18 cellular contexts compared by ENCODE assay signal in genomic region chr4:156575430-156576073, GRCh38.
DNase-seq lines count a peak whose midpoint lies in the region; ATAC-seq, FAIRE-seq and TF ChIP-seq lines count a peak whose summit lies in the region.
"Had no signal": no experiment of that assay in that cellular context is flagged by ENCODE, and none has a peak within 500 bp of the region (broad histone marks: within the 10 kb centered on the region; RNA-seq: fewer than 3 reads in every experiment).

No MANE protein-coding gene starts in this region.

- no peaks in the 10 kb centered on the region for H3F3A ChIP-seq in neural progenitor cell (ENCODE audit: low read depth)

- POLR2A ChIA-PET in GM12878 (lab: Charles Lee) = no interaction called here

- no peaks in the 10 kb centered on the region for H3K9me3 Mint-ChIP-seq in neural progenitor cell

- ATAC-seq in GM12878 = 0 out of 3 replicates have a peak, but pooled peaks have one; percentile 27
- ATAC-seq in GM21529 (IDR thresholded peaks at IDR 0.05; ENCODE audit: unreplicated experiment) = no peak
- ATAC-seq: heart left ventricle, lower lobe of right lung had no signal

- H3K27me3 ChIP-seq in GM12878 (replicated peaks in 1 of 2; ENCODE audit: control insufficient read depth in 2 of 2, insufficient read depth in 2 of 2, low read length in 1 of 2) (no peaks in the 10 kb centered on the region), neural progenitor cell (no peaks in the 10 kb centered on the region), sigmoid colon (no peaks in the 10 kb centered on the region)
- H3K27me3 ChIP-seq: heart left ventricle, ovary had no signal

- no peak overlapping the region for H3K27ac Mint-ChIP-seq in neural progenitor cell
- H3K27ac Mint-ChIP-seq: CD4-positive, CD25-positive, alpha-beta regulatory T cell had no signal

- no peak for TF ChIP-seq EP300 in GM12878 (IDR thresholded peaks at IDR 0.05; ENCODE audit: borderline replicate concordance in 1 of 2, control insufficient read depth in 1 of 2, low read depth in 2 of 2, low read length in 2 of 2)
- no peak for TF ChIP-seq EP300 in sigmoid colon (IDR thresholded peaks at IDR 0.05)

- H3K9ac ChIP-seq in GM12878 (ENCODE audit: control insufficient read depth, insufficient read depth, low read length) (no peak overlapping the region), neural progenitor cell (no peak overlapping the region)

- H4K20me1 ChIP-seq in GM12878 (ENCODE audit: control insufficient read depth, insufficient read depth) (no peaks in the 10 kb centered on the region), neural progenitor cell (ENCODE audit: low read depth) (no peaks in the 10 kb centered on the region)

- H3K4me3 ChIP-seq in NB4 (ENCODE audit: low read depth, low read length) (no peak overlapping the region), GM12878 (no peak overlapping the region), neural progenitor cell (no peak overlapping the region), sigmoid colon (no peak overlapping the region)
- H3K4me3 ChIP-seq: heart left ventricle, lower lobe of right lung, ovary had no signal

- H3K4me3 Mint-ChIP-seq in neural progenitor cell = no peak overlapping the region

- in situ Hi-C loops in GM12878 (cut with MboI) = no loop called here

- H3K9me3 ChIP-seq in GM12878 (replicated peaks; ENCODE audit: control insufficient read depth, insufficient read depth, low read length) = no peaks in the 10 kb centered on the region
- H3K9me3 ChIP-seq in neural progenitor cell (ENCODE audit: low read depth) = no peaks in the 10 kb centered on the region
- H3K9me3 ChIP-seq in sigmoid colon = no peaks in the 10 kb centered on the region
- H3K9me3 ChIP-seq: heart left ventricle, lower lobe of right lung, ovary had no signal

- TF ChIP-seq CTCF in NB4 (IDR thresholded peaks at IDR 0.05; ENCODE audit: low read depth, low read length) (peak; percentile 42), GM12878 (IDR thresholded peaks at IDR 0.05 in 2 of 3, conservative IDR thresholded peaks at IDR 0.05 in 1 of 3; ENCODE audit: control insufficient read depth in 2 of 3, extremely low read depth in 1 of 3, insufficient read depth in 1 of 3, low read depth in 3 of 3, low read length in 3 of 3) (0 out of 6 replicates have a peak, but pooled peaks of 1 of the 3 experiments have one; percentile 4), neural progenitor cell (IDR thresholded peaks at IDR 0.05) (peak; percentile 38), sigmoid colon (IDR thresholded peaks at IDR 0.05) (no peak)

- DNase-seq in GM03348 (ENCODE audit: low spot score) = peak; percentile 11
- DNase-seq in NB4 (ENCODE audit: low read depth) = peak; percentile 51
- DNase-seq in GM12878 (ENCODE audit: low read depth, low spot score) = no peak
- DNase-seq in neural progenitor cell (ENCODE audit: low spot score) = peak; percentile 23
- DNase-seq in amygdala (lab: John Stamatoyannopoulos, UW) = no peak
- DNase-seq in NCI-H524 (lab: John Stamatoyannopoulos, UW) = no peak
- no peak for DNase-seq in sigmoid colon
- DNase-seq: CD4-positive, CD25-positive, alpha-beta regulatory T cell; effector CD4-positive, alpha-beta T cell; heart left ventricle; lower lobe of right lung; NCI-H187 treated with DMSO at 0.1 percent for 48 hours; ovary; stimulated activated CD4-positive, alpha-beta T cell treated with anti-CD3 and anti-CD28 coated beads, Interleukin-2, amount 100 ng/mL, for 48 hours; stimulated activated naive CD4-positive, alpha-beta T cell had no signal

- no peak for FAIRE-seq in GM12878 (lab: Jason Lieb, UNC)
- FAIRE-seq: H54, HTR-8/SVneo had no signal

- no peak overlapping the region for H2AFZ ChIP-seq in GM12878 (ENCODE audit: control insufficient read depth, low read depth, low read length)
- H2AFZ ChIP-seq in neural progenitor cell (replicated peaks) = peak overlapping the region; percentile 3

- no peak overlapping the region for H3K27ac ChIP-seq in GM12878 (ENCODE audit: control insufficient read depth, insufficient read depth)
- no peak overlapping the region for H3K27ac ChIP-seq in neural progenitor cell
- H3K27ac ChIP-seq in sigmoid colon = no peak overlapping the region
- H3K27ac ChIP-seq: heart left ventricle, lower lobe of right lung, ovary had no signal

- no peak for TF ChIP-seq POLR2A in NB4 (IDR thresholded peaks at IDR 0.05; ENCODE audit: extremely low read depth, insufficient read length)
- no peak for TF ChIP-seq POLR2A in GM12878 (IDR thresholded peaks at IDR 0.05; ENCODE audit: low read depth, low read length)
- TF ChIP-seq POLR2A in sigmoid colon (IDR thresholded peaks at IDR 0.05) = no peak

- H3K4me1 ChIP-seq in GM12878 (ENCODE audit: control insufficient read depth, insufficient read depth, low read length) (no peaks in the 10 kb centered on the region), neural progenitor cell (no peaks in the 10 kb centered on the region), sigmoid colon (peaks cover 0 to 5% (median 0%) of the 10 kb centered on the region in 4 donors)
- H3K4me1 ChIP-seq: lower lobe of right lung had no signal

- no peak for TF ChIP-seq RAD21 in GM12878 (IDR thresholded peaks at IDR 0.05; ENCODE audit: insufficient read depth, low read depth, low read length)

- H3K27me3 Mint-ChIP-seq in neural progenitor cell (ENCODE audit: insufficient read depth, low read depth) = peaks cover 2% of the 10 kb centered on the region
- H3K27me3 Mint-ChIP-seq: CD4-positive, CD25-positive, alpha-beta regulatory T cell had no signal

- SMC1A ChIA-PET in GM12878 (lab: Charles Lee; ENCODE audit: uncharacterized antibody, unreplicated experiment) = interaction anchor here (0.7 kb wide), 1 partner anchor 11 kb away, joined by 3 read pairs; no protein-coding TSS in a partner anchor

- CTCF ChIA-PET in GM12878 (lab: Yijun Ruan, JAX) = interaction anchor here (1.1 kb wide), 2 partner anchors 22 to 405 kb away, joined by 3 to 4 read pairs; no protein-coding TSS in a partner anchor

- intact Hi-C loops in GM12878 (cut with micrococcal nuclease; ENCODE audit: unreplicated experiment) = no loop called here
- intact Hi-C loops in sigmoid colon (cut with DNase I) = no loop called here

- H3K36me3 Mint-ChIP-seq in neural progenitor cell = no peaks in the 10 kb centered on the region
- H3K36me3 Mint-ChIP-seq: CD4-positive, CD25-positive, alpha-beta regulatory T cell had no signal

- no peaks in the 10 kb centered on the region for H3K36me3 ChIP-seq in GM12878 (ENCODE audit: control insufficient read depth in 2 of 2, insufficient read depth in 2 of 2, low read length in 1 of 2)
- no peaks in the 10 kb centered on the region for H3K36me3 ChIP-seq in neural progenitor cell
- H3K36me3 ChIP-seq in sigmoid colon = no peaks in the 10 kb centered on the region
- H3K36me3 ChIP-seq: heart left ventricle, lower lobe of right lung, ovary had no signal

- no peak overlapping the region for H3K4me2 ChIP-seq in GM12878 (ENCODE audit: control insufficient read depth, insufficient read depth)
- H3K4me2 ChIP-seq in neural progenitor cell = no peak overlapping the region

- H3K79me2 ChIP-seq in GM12878 (ENCODE audit: control insufficient read depth, insufficient read depth, low read length) (no peaks in the 10 kb centered on the region), neural progenitor cell (ENCODE audit: low read depth) (no peaks in the 10 kb centered on the region)

- BruUV-seq in GM12878 (replicated peaks; lab: Mats Ljungman, UMichigan) = no TSS peak

- RAD21 ChIA-PET in GM12878 (lab: Charles Lee; ENCODE audit: unreplicated experiment) = no interaction called here

- H3K4me1 Mint-ChIP-seq in neural progenitor cell = peaks cover 15% of the 10 kb centered on the region
- H3K4me1 Mint-ChIP-seq: CD4-positive, CD25-positive, alpha-beta regulatory T cell had no signal

- WGBS in GM12878 (ENCODE audit: insufficient coverage, insufficient replicate concordance, low lambda C conversion rate, missing lambda C conversion rate) = 59% methylated on average over 6 of the region's 6 CpGs
- 89 to 92% methylated on average over 6 of the region's 6 CpGs for WGBS in sigmoid colon, 2 donors

TF ChIP-seq in GM12878, 131 proteins besides CTCF, POLR2A, EP300 and RAD21:
- no peak for TF ChIP-seq MTA2 (IDR thresholded peaks at IDR 0.05; ENCODE audit: low read depth)
- no peak for TF ChIP-seq DPF2 (IDR thresholded peaks at IDR 0.05)
- no peak for TF ChIP-seq ZSCAN29 (IDR thresholded peaks at IDR 0.05)
- no peak for TF ChIP-seq SMARCA5 (IDR thresholded peaks at IDR 0.05)
TF ChIP-seq in GM12878: peak in this region for 0.

Comparison
In these comparisons a context has a peak if more than half of its experiments do, and no peak if none do; other contexts are left out.
1. DNase-seq: peak in GM03348 (single experiment), NB4 (single experiment) and neural progenitor cell (single experiment); none in GM12878 (single experiment), amygdala (0 of 56), NCI-H524 (0 of 2) and sigmoid colon (single experiment).
2. CTCF ChIP-seq: peak in NB4 (single experiment) and neural progenitor cell (single experiment); none in sigmoid colon (0 of 4).